In the genomic region with DNA sequence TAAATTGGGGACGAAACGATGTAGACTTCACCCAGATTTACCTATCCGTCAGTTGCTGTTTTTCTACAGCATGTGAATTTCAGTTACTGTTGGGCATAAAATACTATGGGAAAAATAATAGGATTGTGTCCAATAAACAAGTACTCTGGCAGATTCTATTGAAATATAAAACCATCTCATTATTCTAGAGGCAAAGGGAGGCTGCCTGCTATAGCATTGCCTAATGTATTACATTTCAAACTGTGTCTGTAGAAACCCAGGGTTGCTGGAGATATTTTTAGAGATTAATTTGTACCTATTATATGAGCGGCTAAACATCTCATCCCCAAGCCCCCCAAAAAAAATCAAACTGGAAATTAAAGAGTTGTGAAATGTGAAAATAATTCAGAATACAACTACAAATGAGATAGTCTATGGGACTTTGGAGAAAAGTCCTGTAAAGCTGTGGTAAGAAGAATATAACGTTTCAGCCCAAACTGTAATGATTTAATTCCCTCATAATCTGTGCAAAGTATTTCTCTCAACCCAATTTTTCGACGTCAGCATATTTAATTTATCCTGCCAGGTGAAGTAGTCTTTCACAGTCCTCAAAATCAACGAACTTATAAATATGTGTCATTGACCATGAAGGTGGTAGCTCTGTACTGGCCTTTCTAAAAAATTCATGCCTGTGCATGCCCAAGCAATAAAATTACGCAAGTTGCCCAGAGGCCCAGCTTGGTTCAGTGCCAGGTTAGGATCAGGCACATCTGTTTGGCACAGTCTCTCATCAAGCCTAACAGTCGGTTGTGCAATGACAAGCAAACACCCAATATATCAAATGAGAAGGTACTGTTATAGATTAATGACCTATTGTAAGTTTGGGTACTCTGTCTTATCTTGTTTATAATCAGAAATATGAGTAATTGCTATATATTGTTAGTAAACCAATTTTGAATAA, we compare ENCODE assay signal across 8 cellular contexts. TPM values are rescaled to one million over a fixed set of nuclear protein-coding genes. Genes with fewer than 3 reads are reported as not detected.
DNase-seq lines count a peak whose midpoint lies in the region; ATAC-seq, FAIRE-seq and TF ChIP-seq lines count a peak whose summit lies in the region.

No MANE protein-coding gene starts in this region.

- peak overlapping the region; percentile 25 for H3K27ac ChIP-seq in VCaP
- H3K27ac ChIP-seq in HepG2 (ENCODE audit: extremely low read length, insufficient read depth, low read length) = no peak overlapping the region
- H3K27ac ChIP-seq in effector memory CD4-positive, alpha-beta T cell (ENCODE audit: insufficient read depth, low read length, poor library complexity, severe bottlenecking) = no peak overlapping the region

- ATAC-seq in HepG2 = no peak
- no peak for ATAC-seq in HG02973 (IDR thresholded peaks at IDR 0.05; ENCODE audit: unreplicated experiment)

- no peaks in the 10 kb centered on the region for H3K9me3 Mint-ChIP-seq in activated T-helper 1 cell treated with anti-CD3 and anti-CD28 coated beads, Interleukin-12 subunit alpha, Interleukin-12 subunit beta, Interleukin-2, Interleukin-4 antibody, amounts not matched to agents 30 ng/mL and 10 ng/mL and 1 ng/mL, durations not matched to agents 14 hours and 24 hours and 36 hours

- H3K9me3 ChIP-seq in BE2C = no peaks in the 10 kb centered on the region
- no peaks in the 10 kb centered on the region for H3K9me3 ChIP-seq in HepG2 (ENCODE audit: low read length)
- H3K9me3 ChIP-seq in effector memory CD4-positive, alpha-beta T cell (ENCODE audit: control insufficient read depth, low read length) = no peaks in the 10 kb centered on the region

- no peak overlapping the region for H2AFZ ChIP-seq in HepG2 (ENCODE audit: low read length)

- TF ChIP-seq EP300 in HepG2 (IDR thresholded peaks at IDR 0.05; ENCODE audit: low read depth in 2 of 2, low read length in 2 of 2) (no peak), HepG2 (CRISPR knock-in tag; IDR thresholded peaks at IDR 0.05; ENCODE audit: borderline replicate concordance) (no peak)

- no peak overlapping the region for H3K4me3 Mint-ChIP-seq in activated T-helper 1 cell treated with anti-CD3 and anti-CD28 coated beads, Interleukin-12 subunit alpha, Interleukin-12 subunit beta, Interleukin-2, Interleukin-4 antibody, amounts not matched to agents 30 ng/mL and 10 ng/mL and 1 ng/mL, durations not matched to agents 14 hours and 24 hours and 36 hours

- no peak for TF ChIP-seq CTCF in BE2C (IDR thresholded peaks at IDR 0.05; ENCODE audit: low read depth, low read length)
- no peak for TF ChIP-seq CTCF in VCaP (conservative IDR thresholded peaks at IDR 0.05)
- no peak for TF ChIP-seq CTCF in HepG2 (CRISPR knock-in tag; IDR thresholded peaks at IDR 0.05)

- peaks cover 2% of the 10 kb centered on the region for H3K27me3 Mint-ChIP-seq in activated T-helper 1 cell treated with anti-CD3 and anti-CD28 coated beads, Interleukin-12 subunit alpha, Interleukin-12 subunit beta, Interleukin-2, Interleukin-4 antibody, amounts not matched to agents 30 ng/mL and 10 ng/mL and 1 ng/mL, durations not matched to agents 14 hours and 24 hours and 36 hours (ENCODE audit: insufficient read depth)

- 51% methylated on average over 10 of the region's 10 CpGs for WGBS in HepG2 (ENCODE audit: low lambda C conversion rate)

- no peak overlapping the region for H3K9ac ChIP-seq in HepG2 (ENCODE audit: insufficient read depth, low read depth, low read length)

- DNase-seq in BE2C = peak; percentile 86
- peak; percentile 17 to 97 (median 85) for DNase-seq in NCI-H1417 (lab: John Stamatoyannopoulos, UW)
- DNase-seq in HepG2 (ENCODE audit: low spot score) = peak; percentile 20
- DNase-seq in activated T-helper 1 cell treated with anti-CD3 and anti-CD28 coated beads, Interleukin-12 subunit alpha, Interleukin-12 subunit beta, Interleukin-2, Interleukin-4 antibody, amounts not matched to agents 30 ng/mL and 10 ng/mL and 1 ng/mL, durations not matched to agents 14 hours and 24 hours and 36 hours (ENCODE audit: low spot score) = no peak
- DNase-seq in activated T-cell treated with anti-CD3 and anti-CD28 coated beads, Interleukin-2, amount 50 U/mL, for 1 hour = no peak
- no peak for DNase-seq in effector memory CD4-positive, alpha-beta T cell

- in situ Hi-C loops in HepG2 (cut with HindIII; ENCODE audit: extremely low pct_ligation_motif_present, low pct_unique_long_range_greater_than_20kb) = no loop called here

- no peaks in the 10 kb centered on the region for H3K36me3 Mint-ChIP-seq in activated T-helper 1 cell treated with anti-CD3 and anti-CD28 coated beads, Interleukin-12 subunit alpha, Interleukin-12 subunit beta, Interleukin-2, Interleukin-4 antibody, amounts not matched to agents 30 ng/mL and 10 ng/mL and 1 ng/mL, durations not matched to agents 14 hours and 24 hours and 36 hours (ENCODE audit: low read depth)

- no peak for FAIRE-seq in HepG2 (lab: Jason Lieb, UNC)

- no peaks in the 10 kb centered on the region for H3K4me1 Mint-ChIP-seq in activated T-helper 1 cell treated with anti-CD3 and anti-CD28 coated beads, Interleukin-12 subunit alpha, Interleukin-12 subunit beta, Interleukin-2, Interleukin-4 antibody, amounts not matched to agents 30 ng/mL and 10 ng/mL and 1 ng/mL, durations not matched to agents 14 hours and 24 hours and 36 hours (ENCODE audit: low read depth)

- BruUV-seq in HepG2 (replicated peaks; lab: Mats Ljungman, UMichigan) = no TSS peak

- H3K4me1 ChIP-seq in BE2C = peaks cover 63% of the 10 kb centered on the region
- H3K4me1 ChIP-seq in HepG2 (ENCODE audit: insufficient read depth, low read length) = no peaks in the 10 kb centered on the region
- no peaks in the 10 kb centered on the region for H3K4me1 ChIP-seq in effector memory CD4-positive, alpha-beta T cell (ENCODE audit: control insufficient read depth, insufficient read depth, low read length, poor library complexity, severe bottlenecking)

- CTCF ChIA-PET in HepG2 (lab: Yijun Ruan, JAX; ENCODE audit: low intra/inter-chr PET ratio, low total read pairs) = no interaction called here

- intact Hi-C loops in HepG2 (cut with micrococcal nuclease; ENCODE audit: unreplicated experiment) = loop anchor here (2.0 kb wide), 1 partner anchor 177 kb away; no protein-coding TSS in a partner anchor
- intact Hi-C loops in activated T-helper 1 cell treated with anti-CD3 and anti-CD28 coated beads, Interleukin-12 subunit alpha, Interleukin-12 subunit beta, Interleukin-2, Interleukin-4 antibody, amounts not matched to agents 30 ng/mL and 10 ng/mL and 1 ng/mL, durations not matched to agents 14 hours and 24 hours and 36 hours (cut with micrococcal nuclease) = no loop called here

- H3K4me2 ChIP-seq in HepG2 (ENCODE audit: low read depth, low read length) = no peak overlapping the region

- no peak overlapping the region for H3K27ac Mint-ChIP-seq in activated T-helper 1 cell treated with anti-CD3 and anti-CD28 coated beads, Interleukin-12 subunit alpha, Interleukin-12 subunit beta, Interleukin-2, Interleukin-4 antibody, amounts not matched to agents 30 ng/mL and 10 ng/mL and 1 ng/mL, durations not matched to agents 14 hours and 24 hours and 36 hours

- H3K36me3 ChIP-seq in BE2C = no peaks in the 10 kb centered on the region
- no peaks in the 10 kb centered on the region for H3K36me3 ChIP-seq in HepG2 (replicated peaks in 1 of 2; ENCODE audit: control insufficient read depth in 1 of 2, insufficient read depth in 2 of 2, low read length in 2 of 2)
- no peaks in the 10 kb centered on the region for H3K36me3 ChIP-seq in effector memory CD4-positive, alpha-beta T cell (ENCODE audit: control insufficient read depth, insufficient read depth, low read length)

- H3K27me3 ChIP-seq in BE2C = no peaks in the 10 kb centered on the region
- no peaks in the 10 kb centered on the region for H3K27me3 ChIP-seq in HepG2 (ENCODE audit: control insufficient read depth in 1 of 2, insufficient read depth in 2 of 2, low read length in 2 of 2)
- H3K27me3 ChIP-seq in effector memory CD4-positive, alpha-beta T cell (replicated peaks; ENCODE audit: control insufficient read depth, insufficient read depth, low read length, poor library complexity, severe bottlenecking) = no peaks in the 10 kb centered on the region

- no peak for TF ChIP-seq RAD21 in HepG2 (CRISPR knock-in tag; IDR thresholded peaks at IDR 0.05)

- no peaks in the 10 kb centered on the region for H4K20me1 ChIP-seq in HepG2 (ENCODE audit: insufficient read depth, low read length)

- no peak for TF ChIP-seq POLR2A in HepG2 (IDR thresholded peaks at IDR 0.05; ENCODE audit: insufficient read depth in 1 of 2, low read depth in 2 of 2, low read length in 2 of 2)

- POLR2A ChIA-PET in HepG2 (lab: Yijun Ruan, JAX) = no interaction called here

- H3K4me3 ChIP-seq in BE2C (ENCODE audit: low read depth, low read length) (no peak overlapping the region), HepG2 (replicated peaks in 1 of 3; ENCODE audit: insufficient read depth in 1 of 3, low read depth in 2 of 3, low read length in 3 of 3) (no peak overlapping the region)
- no peak overlapping the region for H3K4me3 ChIP-seq in effector memory CD4-positive, alpha-beta T cell (ENCODE audit: insufficient read depth, low read depth, low read length, poor library complexity, severe bottlenecking)

- no peaks in the 10 kb centered on the region for H3K79me2 ChIP-seq in HepG2 (ENCODE audit: insufficient read depth, low read length)

RNA-seq across cellular contexts. Expression of a gene that starts 10.3 kb away (rescaled TPM):
- 317 TPM for polyA plus RNA-seq in BE2C (2012; ENCODE audit: insufficient read depth, insufficient read length, low read depth)
- total RNA-seq in HepG2 (2016; rRNA removed; fragmentation: Illumina TruSeq; extraction: Trizol) = 0.07 TPM in 1 of 2 replicates, not detected in the other
- 0.09 TPM in 1 of 2 replicates, not detected in the other for total RNA-seq in HepG2 (2016; cell fraction: cytosol; rRNA removed; fragmentation: Illumina TruSeq; extraction: Trizol; ENCODE audit: low read depth)
- 0.13 TPM in 1 of 2 replicates, not detected in the other for total RNA-seq in HepG2 (2016; cell fraction: insoluble cytoplasmic fraction; rRNA removed; fragmentation: Illumina TruSeq; extraction: Trizol)
- total RNA-seq in HepG2 (2016; cell fraction: membrane; rRNA removed; fragmentation: Illumina TruSeq; extraction: Trizol) = 0.03 TPM in 1 of 2 replicates, not detected in the other
- total RNA-seq in HepG2 (2016; cell fraction: nucleus; rRNA removed; fragmentation: Illumina TruSeq; extraction: Trizol) = 0.12 and 2.0 TPM in 2 replicates
- polyA plus RNA-seq in HepG2 (2011; rRNA removed) = not detected in 2 replicates
- polyA plus RNA-seq in HepG2 (2011; cell fraction: cytosol; rRNA removed) = not detected in 2 replicates
- 0.08 and 0.28 TPM in 2 replicates for polyA plus RNA-seq in HepG2 (2011; cell fraction: nucleus; rRNA removed)
- polyA plus RNA-seq in HepG2 (2012) = not detected in 2 replicates
- not detected in 2 replicates for polyA plus RNA-seq in HepG2 (2016; cell fraction: cytosol; fragmentation: Illumina TruSeq; extraction: Trizol; ENCODE audit: low read depth)
- polyA plus RNA-seq in HepG2 (2016; cell fraction: insoluble cytoplasmic fraction; fragmentation: Illumina TruSeq; extraction: Trizol; ENCODE audit: low read depth) = 0.19 TPM in 1 of 2 replicates, not detected in the other
- polyA plus RNA-seq in HepG2 (2016; cell fraction: membrane; fragmentation: Illumina TruSeq; extraction: Trizol; ENCODE audit: low read depth) = not detected in 2 replicates
- polyA plus RNA-seq in HepG2 (2016; cell fraction: nucleus; fragmentation: Illumina TruSeq; extraction: Trizol; ENCODE audit: insufficient read depth, low read depth) = 0.18 and 0.56 TPM in 2 replicates
- polyA minus RNA-seq in HepG2 (2011; rRNA and poly(A)+ RNA removed; ENCODE audit: low replicate concordance) = 5.2 TPM in 1 of 2 replicates, not detected in the other
- not detected in 2 replicates for polyA minus RNA-seq in HepG2 (2011; cell fraction: cytosol; rRNA and poly(A)+ RNA removed)
- polyA minus RNA-seq in HepG2 (2011; cell fraction: nucleus; rRNA and poly(A)+ RNA removed) = 0.13 and 0.25 TPM in 2 replicates
- 0.12 TPM in 1 of 2 replicates, not detected in the other for total RNA-seq in activated T-helper 1 cell treated with anti-CD3 and anti-CD28 coated beads, Interleukin-12 subunit alpha, Interleukin-12 subunit beta, Interleukin-2, Interleukin-4 antibody, amounts not matched to agents 30 ng/mL and 10 ng/mL and 1 ng/mL, durations not matched to agents 14 hours and 24 hours and 36 hours

Comparison
In these comparisons a context has a peak if more than half of its experiments do, and no peak if none do; other contexts are left out.
1. DNase-seq: peak in BE2C (single experiment), NCI-H1417 (3 of 3) and HepG2 (single experiment); none in activated T-helper 1 cell treated with anti-CD3 and anti-CD28 coated beads, Interleukin-12 subunit alpha, Interleukin-12 subunit beta, Interleukin-2, Interleukin-4 antibody, amounts not matched to agents 30 ng/mL and 10 ng/mL and 1 ng/mL, durations not matched to agents 14 hours and 24 hours and 36 hours (single experiment), activated T-cell treated with anti-CD3 and anti-CD28 coated beads, Interleukin-2, amount 50 U/mL, for 1 hour (single experiment) and effector memory CD4-positive, alpha-beta T cell (0 of 3).